In the genomic region with DNA sequence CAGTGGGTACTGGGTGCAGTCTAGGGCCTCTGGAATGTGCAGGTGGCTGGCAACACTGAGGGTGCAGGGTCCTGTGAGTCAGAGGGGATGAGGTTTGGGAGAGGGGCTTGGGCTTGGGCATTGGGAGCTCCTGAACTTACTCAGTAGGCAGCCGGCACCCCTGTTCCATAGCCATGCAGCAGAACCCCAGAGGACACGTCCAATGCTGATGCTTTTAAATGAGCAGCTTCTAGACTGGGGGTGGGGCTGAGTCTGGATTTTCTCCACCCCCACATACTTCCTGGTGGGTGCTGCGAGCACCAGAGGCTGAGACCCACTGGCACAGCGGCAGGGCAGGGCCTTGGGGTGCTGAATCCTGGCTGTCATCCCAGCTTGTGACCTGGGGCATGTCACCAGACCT, we compare ENCODE assay signal across 20 cellular contexts.
"Had no signal": no experiment of that assay in that cellular context is flagged by ENCODE, and none has a peak within 500 bp of the region (broad histone marks: within the 10 kb centered on the region; RNA-seq: fewer than 3 reads in every experiment).

No MANE protein-coding gene starts in this region.

- H3K4me3 ChIP-seq: esophagus muscularis mucosa, gastrocnemius medialis, pancreas, prostate gland, right lobe of liver, testis, transverse colon had no signal

- H3K4me1 Mint-ChIP-seq: neural crest cell; stimulated activated naive B cell treated with anti-CD40 and anti-IgM and Interleukin-4, amounts not matched to agents 10 μg/mL and 1 μg/mL and 100 μg/mL, for 72 hours had no signal

- DNase-seq: effector memory CD4-positive, alpha-beta T cell; gastrocnemius medialis; immature natural killer cell; left colon; mammary epithelial cell; naive thymus-derived CD4-positive, alpha-beta T cell; nucleus accumbens; stimulated activated CD4-positive, alpha-beta T cell treated with anti-CD3 and anti-CD28 coated beads, Interleukin-2, amount 100 ng/mL, for 24 hours; stimulated activated CD4-positive, alpha-beta T cell treated with anti-CD3 and anti-CD28 coated beads, Interleukin-4, amount 100 ng/mL, for 4 hours; stimulated activated naive B cell treated with anti-CD40 and anti-IgM and Interleukin-4, amounts not matched to agents 10 μg/mL and 1 μg/mL and 100 μg/mL, for 72 hours; stimulated activated naive CD8-positive, alpha-beta T cell treated with anti-CD3 and anti-CD28 coated beads, Interleukin-15, amount 100 ng/mL, for 72 hours; testis; transverse colon had no signal

- H3K9me3 ChIP-seq: esophagus muscularis mucosa, gastrocnemius medialis, pancreas, prostate gland, right lobe of liver, testis, transverse colon had no signal

- H3K9me3 Mint-ChIP-seq: immature natural killer cell; neural crest cell; stimulated activated naive B cell treated with anti-CD40 and anti-IgM and Interleukin-4, amounts not matched to agents 10 μg/mL and 1 μg/mL and 100 μg/mL, for 72 hours; stimulated activated naive CD8-positive, alpha-beta T cell treated with anti-CD3 and anti-CD28 coated beads, Interleukin-15, amount 100 ng/mL, for 72 hours had no signal

- ATAC-seq: gastrocnemius medialis; left colon; naive thymus-derived CD4-positive, alpha-beta T cell; pancreas; right lobe of liver; stimulated activated naive B cell treated with anti-CD40 and anti-IgM and Interleukin-4, amounts not matched to agents 10 μg/mL and 1 μg/mL and 100 μg/mL, for 72 hours; stimulated activated naive CD8-positive, alpha-beta T cell treated with anti-CD3 and anti-CD28 coated beads, Interleukin-15, amount 100 ng/mL, for 72 hours had no signal

- H3K27ac Mint-ChIP-seq: immature natural killer cell; stimulated activated naive B cell treated with anti-CD40 and anti-IgM and Interleukin-4, amounts not matched to agents 10 μg/mL and 1 μg/mL and 100 μg/mL, for 72 hours had no signal

- H3K4me3 Mint-ChIP-seq: immature natural killer cell; naive thymus-derived CD4-positive, alpha-beta T cell; neural crest cell; stimulated activated naive B cell treated with anti-CD40 and anti-IgM and Interleukin-4, amounts not matched to agents 10 μg/mL and 1 μg/mL and 100 μg/mL, for 72 hours; stimulated activated naive CD8-positive, alpha-beta T cell treated with anti-CD3 and anti-CD28 coated beads, Interleukin-15, amount 100 ng/mL, for 72 hours had no signal

- H3K36me3 Mint-ChIP-seq: naive thymus-derived CD4-positive, alpha-beta T cell; stimulated activated naive B cell treated with anti-CD40 and anti-IgM and Interleukin-4, amounts not matched to agents 10 μg/mL and 1 μg/mL and 100 μg/mL, for 72 hours had no signal

- H3K36me3 ChIP-seq: esophagus muscularis mucosa, gastrocnemius medialis, prostate gland, right lobe of liver, transverse colon had no signal

- H3K27me3 ChIP-seq: pancreas, right lobe of liver, testis had no signal

- H3K27ac ChIP-seq: epithelial cell of prostate, esophagus muscularis mucosa, gastrocnemius medialis, pancreas, prostate gland, right lobe of liver, transverse colon had no signal

- FAIRE-seq: keratinocyte, pancreas had no signal

- H3K4me1 ChIP-seq: gastrocnemius medialis, prostate gland, right lobe of liver had no signal
